Comparison of ENCODE assay signal across 8 cellular contexts in the genomic region with DNA sequence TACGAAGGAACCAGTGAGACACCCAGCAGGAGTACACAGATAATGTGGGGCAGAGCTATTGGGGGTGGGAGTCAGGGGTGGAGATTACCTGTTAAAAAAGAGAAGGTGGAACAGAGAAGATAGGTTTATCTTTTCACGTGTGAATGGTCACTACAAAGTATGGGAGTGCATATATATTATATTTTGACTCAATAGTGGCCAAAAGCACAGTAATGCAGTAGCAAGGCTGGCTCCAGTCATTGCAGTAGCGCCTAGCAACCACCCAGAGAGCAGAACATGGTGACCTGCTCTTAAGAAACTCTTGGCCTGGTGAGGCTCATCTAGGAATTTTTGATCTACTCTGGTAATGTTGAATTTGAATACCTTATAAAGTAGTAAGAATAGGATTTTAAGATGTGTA. TPM values are rescaled to one million over a fixed set of nuclear protein-coding genes. Genes with fewer than 3 reads are reported as not detected.
DNase-seq lines count a peak whose midpoint lies in the region; ATAC-seq, FAIRE-seq and TF ChIP-seq lines count a peak whose summit lies in the region.

No MANE protein-coding gene starts in this region.

- H3K9me3 Mint-ChIP-seq in CD4-positive, CD25-positive, alpha-beta regulatory T cell, result peaks cover 4 to 9% (median 6%) of the 10 kb centered on the region in 7 donors
- no peaks in the 10 kb centered on the region for H3K9me3 Mint-ChIP-seq in astrocyte (ENCODE audit: unreplicated experiment)

- peak overlapping the region; percentile 78 for H3K4me3 ChIP-seq in CD4-positive, CD25-positive, alpha-beta regulatory T cell (ENCODE audit: low read depth, low read length)
- H3K4me3 ChIP-seq in astrocyte (ENCODE audit: insufficient read depth, low read depth, low read length) (peak overlapping the region; percentile 90), lower lobe of right lung (peak overlapping the region; percentile 94)

- DNase-seq in CD4-positive, CD25-positive, alpha-beta regulatory T cell, result no peak
- DNase-seq in HuH-7 (ENCODE audit: low spot score), result peak; percentile 7
- peak; percentile 6 for DNase-seq in astrocyte (ENCODE audit: low read depth)
- no peak for DNase-seq in lower lobe of right lung
- no peak for DNase-seq in posterior cingulate gyrus
- DNase-seq in left colon, result no peak
- DNase-seq in head of caudate nucleus, result no peak
- DNase-seq in substantia nigra (lab: John Stamatoyannopoulos, UW), result no peak

- H3K79me2 ChIP-seq in astrocyte (ENCODE audit: insufficient read depth, low read length), result peaks cover 19% of the 10 kb centered on the region

- peaks cover 11 to 23% (median 18%) of the 10 kb centered on the region in 4 donors for H3K4me1 Mint-ChIP-seq in CD4-positive, CD25-positive, alpha-beta regulatory T cell
- peaks cover 6% of the 10 kb centered on the region for H3K4me1 Mint-ChIP-seq in astrocyte (ENCODE audit: low read depth, unreplicated experiment)

- peaks cover 10% of the 10 kb centered on the region for H3K4me1 ChIP-seq in CD4-positive, CD25-positive, alpha-beta regulatory T cell (ENCODE audit: control insufficient read depth, insufficient read depth, low read length, poor library complexity, severe bottlenecking)
- H3K4me1 ChIP-seq in astrocyte (ENCODE audit: insufficient read depth, low read length) (peaks cover 14% of the 10 kb centered on the region), lower lobe of right lung (peaks cover 17% of the 10 kb centered on the region)

- H3K36me3 ChIP-seq in CD4-positive, CD25-positive, alpha-beta regulatory T cell (ENCODE audit: control insufficient read depth, insufficient read depth, low read length), result no peaks in the 10 kb centered on the region
- H3K36me3 ChIP-seq in astrocyte (ENCODE audit: insufficient read depth, low read length), result no peaks in the 10 kb centered on the region
- peaks cover 17% of the 10 kb centered on the region for H3K36me3 ChIP-seq in lower lobe of right lung

- H3K27ac ChIP-seq in CD4-positive, CD25-positive, alpha-beta regulatory T cell (ENCODE audit: insufficient read depth, low read length, poor library complexity, severe bottlenecking), result no peak overlapping the region
- no peak overlapping the region for H3K27ac ChIP-seq in astrocyte (ENCODE audit: low read depth, low read length)
- no peak overlapping the region for H3K27ac ChIP-seq in lower lobe of right lung
- H3K27ac ChIP-seq in substantia nigra (ENCODE audit: low read depth, low read length, poor library complexity, severe bottlenecking), result no peak overlapping the region

- peaks cover 27% of the 10 kb centered on the region for H3K27me3 Mint-ChIP-seq in CD4-positive, CD25-positive, alpha-beta regulatory T cell
- peaks cover 6% of the 10 kb centered on the region for H3K27me3 Mint-ChIP-seq in astrocyte (ENCODE audit: low read depth, unreplicated experiment)

- no peak for TF ChIP-seq CTCF in astrocyte (IDR thresholded peaks at IDR 0.05; ENCODE audit: insufficient read depth, low read depth, low read length)
- no peak for TF ChIP-seq CTCF in lower lobe of right lung (IDR thresholded peaks at IDR 0.05)

- no peaks in the 10 kb centered on the region for H4K20me1 ChIP-seq in astrocyte (ENCODE audit: insufficient read depth, low read length)

- intact Hi-C loops in lower lobe of right lung (cut with DNase I), result no loop called here
- intact Hi-C loops in posterior cingulate gyrus (cut with DNase I), result no loop called here
- intact Hi-C loops in left colon (cut with DNase I, micrococcal nuclease), result no loop called here
- intact Hi-C loops in head of caudate nucleus (cut with DNase I), result loop anchor here (2.0 kb wide), 1 partner anchor 31 kb away; a partner anchor contains a TSS

- FAIRE-seq in astrocyte (lab: Jason Lieb, UNC), result no peak

- H2AFZ ChIP-seq in astrocyte (ENCODE audit: low read depth, low read length), result peak overlapping the region; percentile 23

- H3K27me3 ChIP-seq in CD4-positive, CD25-positive, alpha-beta regulatory T cell (ENCODE audit: control insufficient read depth, insufficient read depth, low read length), result peaks cover 16% of the 10 kb centered on the region
- H3K27me3 ChIP-seq in astrocyte (ENCODE audit: insufficient read depth, low read length) (no peaks in the 10 kb centered on the region), lower lobe of right lung (ENCODE audit: low read depth) (peaks cover 5% of the 10 kb centered on the region)

- peak overlapping the region; percentile 88 to 93 (median 90) for H3K4me3 Mint-ChIP-seq in CD4-positive, CD25-positive, alpha-beta regulatory T cell
- peak overlapping the region; percentile 93 for H3K4me3 Mint-ChIP-seq in astrocyte (ENCODE audit: unreplicated experiment)

- peak overlapping the region; percentile 90 for H3K9ac ChIP-seq in astrocyte (ENCODE audit: low read length)

- H3K36me3 Mint-ChIP-seq in CD4-positive, CD25-positive, alpha-beta regulatory T cell, result peaks cover 28% of the 10 kb centered on the region
- no peaks in the 10 kb centered on the region for H3K36me3 Mint-ChIP-seq in astrocyte (ENCODE audit: low read depth, unreplicated experiment)

- H3K27ac Mint-ChIP-seq in CD4-positive, CD25-positive, alpha-beta regulatory T cell, result peak overlapping the region; percentile 68 to 87 (median 72)
- H3K27ac Mint-ChIP-seq in astrocyte (ENCODE audit: unreplicated experiment), result peak overlapping the region; percentile 83

- no peak for ATAC-seq in CD4-positive, CD25-positive, alpha-beta regulatory T cell (ENCODE audit: low read depth in 2 of 2)
- ATAC-seq in lower lobe of right lung (no peak), left colon (no peak)

- no peaks in the 10 kb centered on the region for H3K9me3 ChIP-seq in CD4-positive, CD25-positive, alpha-beta regulatory T cell (ENCODE audit: control insufficient read depth in 2 of 2, low read length in 2 of 2)
- no peaks in the 10 kb centered on the region for H3K9me3 ChIP-seq in astrocyte (ENCODE audit: insufficient read depth, low read depth, low read length)
- H3K9me3 ChIP-seq in lower lobe of right lung, result no peaks in the 10 kb centered on the region

- peak overlapping the region; percentile 99 for H3K4me2 ChIP-seq in astrocyte (ENCODE audit: low read length)

RNA-seq across cellular contexts. Expression of a gene that starts 1.0 kb away (rescaled TPM):
- total RNA-seq in CD4-positive, CD25-positive, alpha-beta regulatory T cell, result 12.2 TPM
- polyA plus RNA-seq in CD4-positive, CD25-positive, alpha-beta regulatory T cell, result 10 to 100 TPM; 11.8 to 19.3 (median 15.4) TPM
- total RNA-seq in astrocyte (32.3 and 39.1 TPM in 2 replicates), lower lobe of right lung (25.6 TPM), left colon (10 to 100 TPM; 21.7 to 30.8 TPM)

RNA-seq across cellular contexts. Expression of a gene that starts 29.9 kb away (rescaled TPM):
- 2.7 TPM for total RNA-seq in CD4-positive, CD25-positive, alpha-beta regulatory T cell
- polyA plus RNA-seq in CD4-positive, CD25-positive, alpha-beta regulatory T cell, result 1 to 10 TPM in 2 of 4 donors, under 1 TPM in 2; 0.40 to 5.8 (median 1.5) TPM
- total RNA-seq in astrocyte (27.7 and 29.6 TPM in 2 replicates), lower lobe of right lung (50.6 TPM), left colon (10 to 100 TPM; 39.8 to 50.7 TPM)

RNA-seq across cellular contexts. Expression of a gene that starts 33.0 kb away (rescaled TPM):
- 0.39 TPM for total RNA-seq in CD4-positive, CD25-positive, alpha-beta regulatory T cell
- 1 to 10 TPM in 2 of 4 donors, under 1 TPM in 2; 0.18 to 1.5 (median 1.1) TPM for polyA plus RNA-seq in CD4-positive, CD25-positive, alpha-beta regulatory T cell
- total RNA-seq in astrocyte (0.17 and 0.25 TPM in 2 replicates), lower lobe of right lung (2.0 TPM), left colon (under 1 TPM; 0.11 to 0.12 TPM)

Comparison
In these comparisons a context has a peak if more than half of its experiments do, and no peak if none do; other contexts are left out.
1. DNase-seq: peak in HuH-7 (single experiment) and astrocyte (single experiment); none in CD4-positive, CD25-positive, alpha-beta regulatory T cell (0 of 3), lower lobe of right lung (single experiment), posterior cingulate gyrus (0 of 10), left colon (0 of 2), head of caudate nucleus (0 of 42) and substantia nigra (0 of 49).
2. Peak in every context shown above with its lines, with median percentiles within 50 percentile points of each other: H3K4me3 ChIP-seq.